ENCODE assay signal across 1 cellular context in genomic region chr6:134937426-134937825, GRCh38.
TF ChIP-seq lines count a peak whose summit lies in the region.

No MANE protein-coding gene starts in this region.

TF ChIP-seq in K562, 482 proteins besides CTCF, POLR2A, EP300 and RAD21 (continued from another document):
- TF ChIP-seq GTF3C2 (IDR thresholded peaks at IDR 0.05; ENCODE audit: borderline replicate concordance, extremely low read depth, insufficient read length) (no peak), ZBTB7A (IDR thresholded peaks at IDR 0.05; ENCODE audit: borderline replicate concordance, control insufficient read depth, low read depth, low read length) (no peak), ID3 (CRISPR knock-in tag; IDR thresholded peaks at IDR 0.05) (no peak), ID3 (tag; IDR thresholded peaks at IDR 0.05) (no peak), MTA2 (IDR thresholded peaks at IDR 0.05; ENCODE audit: low read depth) (no peak), GTF2E2 (tag; IDR thresholded peaks at IDR 0.05) (no peak), E4F1 (CRISPR knock-in tag; IDR thresholded peaks at IDR 0.05; ENCODE audit: borderline replicate concordance) (no peak), BRF1 (IDR thresholded peaks at IDR 0.05; ENCODE audit: borderline replicate concordance, extremely low read depth, insufficient read length) (no peak), ZNF561 (CRISPR knock-in tag; conservative IDR thresholded peaks at IDR 0.05) (no peak), EHMT2 (IDR thresholded peaks at IDR 0.05) (no peak), MLLT1 (IDR thresholded peaks at IDR 0.05) (no peak), CTCFL (IDR thresholded peaks at IDR 0.05; ENCODE audit: borderline replicate concordance, insufficient read depth, low read depth, low read length, poor library complexity, severe bottlenecking) (no peak), CCNT2 (IDR thresholded peaks at IDR 0.05; ENCODE audit: borderline replicate concordance, extremely low read depth, insufficient read length, low read depth, low read length) (no peak), ZKSCAN3 (CRISPR knock-in tag; IDR thresholded peaks at IDR 0.05) (no peak), NR2F6 (CRISPR knock-in tag; IDR thresholded peaks at IDR 0.05) (no peak)
